Comparison of ENCODE assay signal across 16 cellular contexts in the genomic region with DNA sequence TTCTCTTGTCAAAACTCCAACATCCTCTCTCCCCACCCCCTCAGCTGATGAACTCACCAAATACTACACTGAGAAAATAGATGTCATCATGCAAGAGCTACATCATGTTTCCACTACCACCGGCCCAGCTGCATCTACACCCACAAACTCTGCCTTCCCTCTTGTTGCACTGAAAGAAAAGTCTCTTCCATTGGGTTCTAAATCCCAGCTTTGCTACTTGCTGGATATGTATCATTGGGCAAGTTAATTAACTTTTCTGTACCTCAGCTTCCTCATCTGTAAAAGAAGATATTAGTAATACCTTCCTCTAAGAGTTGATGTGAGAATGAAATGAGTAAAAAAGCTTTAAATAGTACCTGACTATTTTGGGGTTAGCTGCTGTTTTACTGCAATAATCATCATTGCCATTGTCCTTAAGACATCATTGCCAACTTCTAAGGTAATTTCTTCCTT.
DNase-seq lines count a peak whose midpoint lies in the region; ATAC-seq, FAIRE-seq and TF ChIP-seq lines count a peak whose summit lies in the region.
"Had no signal": no experiment of that assay in that cellular context is flagged by ENCODE, and none has a peak within 500 bp of the region (broad histone marks: within the 10 kb centered on the region; RNA-seq: fewer than 3 reads in every experiment).

No MANE protein-coding gene starts in this region.

- POLR2A ChIA-PET in activated naive CD8-positive, alpha-beta T cell treated with anti-CD3 and anti-CD28 coated beads, Interleukin-2, amount 10 ng/mL, durations not matched to agents 7 days and 5 days (lab: Charles Lee): no interaction called here
- POLR2A ChIA-PET in WTC11 (lab: Charles Lee): no interaction called here

- no peaks in the 10 kb centered on the region for H3K9me3 ChIP-seq in aorta (ENCODE audit: control insufficient read depth, low read length)
- no peaks in the 10 kb centered on the region for H3K9me3 ChIP-seq in spleen
- H3K9me3 ChIP-seq: body of pancreas, vagina had no signal

- TF ChIP-seq POLR2A in spleen (IDR thresholded peaks at IDR 0.05): no peak

- H3K4me3 ChIP-seq in GM12864 (ENCODE audit: low read depth, low read length) (no peak overlapping the region), aorta (ENCODE audit: low read length in 2 of 2) (no peak overlapping the region), spleen (no peak overlapping the region)
- H3K4me3 ChIP-seq: body of pancreas, vagina had no signal

- no peak overlapping the region for H3K27ac ChIP-seq in aorta (ENCODE audit: low read depth in 1 of 2, low read length in 2 of 2)
- H3K27ac ChIP-seq in spleen: no peak overlapping the region
- H3K27ac ChIP-seq: body of pancreas, vagina had no signal

- peak; percentile 71 for ATAC-seq in GM19372 (IDR thresholded peaks at IDR 0.05; ENCODE audit: low read depth, unreplicated experiment)
- peak; percentile 71 for ATAC-seq in HG03060 (IDR thresholded peaks at IDR 0.05; ENCODE audit: low read depth, unreplicated experiment)
- ATAC-seq in activated naive CD8-positive, alpha-beta T cell treated with anti-CD3 and anti-CD28 coated beads, Interleukin-2, amount 10 ng/mL, durations not matched to agents 7 days and 5 days (ENCODE audit: low read depth): peak; percentile 75
- ATAC-seq in aorta (ENCODE audit: low FRiP score): no peak
- ATAC-seq in WTC11: no peak
- ATAC-seq: body of pancreas; CD8-positive, alpha-beta T cell had no signal

- H3K27me3 ChIP-seq in aorta (ENCODE audit: control insufficient read depth in 1 of 2, insufficient read depth in 2 of 2, low read length in 1 of 2) (no peaks in the 10 kb centered on the region), spleen (replicated peaks in 1 of 7) (no peaks in the 10 kb centered on the region)
- H3K27me3 ChIP-seq: body of pancreas, vagina had no signal

- H3K36me3 Mint-ChIP-seq in activated naive CD8-positive, alpha-beta T cell treated with anti-CD3 and anti-CD28 coated beads, Interleukin-2, amount 10 ng/mL, durations not matched to agents 7 days and 5 days: peaks cover 13% of the 10 kb centered on the region
- H3K36me3 Mint-ChIP-seq in WTC11: no peaks in the 10 kb centered on the region

- H3K27me3 Mint-ChIP-seq in activated naive CD8-positive, alpha-beta T cell treated with anti-CD3 and anti-CD28 coated beads, Interleukin-2, amount 10 ng/mL, durations not matched to agents 7 days and 5 days: no peaks in the 10 kb centered on the region
- H3K27me3 Mint-ChIP-seq in WTC11 (ENCODE audit: low read depth): no peaks in the 10 kb centered on the region
- H3K27me3 Mint-ChIP-seq: memory B cell had no signal

- H3K36me3 ChIP-seq in aorta (ENCODE audit: control insufficient read depth in 1 of 2, insufficient read depth in 2 of 2, low read length in 1 of 2) (peaks cover 0 to 4% of the 10 kb centered on the region in 2 donors), spleen (peaks cover 0 to 62% (median 29%) of the 10 kb centered on the region in 6 donors)

- TF ChIP-seq CTCF in GM12864 (IDR thresholded peaks at IDR 0.05; ENCODE audit: low read depth, low read length, missing control alignments) (no peak), spleen (IDR thresholded peaks at IDR 0.05 in 8 of 11, conservative IDR thresholded peaks at IDR 0.05 in 3 of 11) (no peak), WTC11 (IDR thresholded peaks at IDR 0.05) (no peak)

- H3K9me3 Mint-ChIP-seq in activated naive CD8-positive, alpha-beta T cell treated with anti-CD3 and anti-CD28 coated beads, Interleukin-2, amount 10 ng/mL, durations not matched to agents 7 days and 5 days: no peaks in the 10 kb centered on the region
- H3K9me3 Mint-ChIP-seq in WTC11: no peaks in the 10 kb centered on the region
- H3K9me3 Mint-ChIP-seq: CD8-positive, alpha-beta T cell; H9; memory B cell had no signal

- no peak overlapping the region for H3K27ac Mint-ChIP-seq in activated naive CD8-positive, alpha-beta T cell treated with anti-CD3 and anti-CD28 coated beads, Interleukin-2, amount 10 ng/mL, durations not matched to agents 7 days and 5 days
- H3K27ac Mint-ChIP-seq in WTC11: no peak overlapping the region
- H3K27ac Mint-ChIP-seq: CD8-positive, alpha-beta T cell; H9; memory B cell had no signal

- 54 to 62% methylated on average over 1 of the region's 1 CpG for WGBS in aorta, 2 donors
- WGBS in spleen, 5 donors: 72 to 83% (median 75%) methylated on average over 1 of the region's 1 CpG

- FAIRE-seq in HTR-8/SVneo (lab: Jason Lieb, UNC): no peak
- FAIRE-seq: small intestine had no signal

- peaks cover 0 to 3% of the 10 kb centered on the region in 2 donors for H3K4me1 ChIP-seq in aorta (ENCODE audit: control insufficient read depth in 1 of 2, insufficient read depth in 2 of 2, low read length in 2 of 2)
- peaks cover 0 to 17% (median 0%) of the 10 kb centered on the region in 6 donors for H3K4me1 ChIP-seq in spleen
- H3K4me1 ChIP-seq: body of pancreas had no signal

- no peak overlapping the region for H3K4me3 Mint-ChIP-seq in activated naive CD8-positive, alpha-beta T cell treated with anti-CD3 and anti-CD28 coated beads, Interleukin-2, amount 10 ng/mL, durations not matched to agents 7 days and 5 days
- no peak overlapping the region for H3K4me3 Mint-ChIP-seq in WTC11
- H3K4me3 Mint-ChIP-seq: CD8-positive, alpha-beta T cell; H9; memory B cell had no signal

- CTCF ChIA-PET in WTC11 (lab: Charles Lee): interaction anchor here (1.4 kb wide), 1 partner anchor 9 kb away, joined by 3 read pairs; no protein-coding TSS in a partner anchor

- H3K4me1 Mint-ChIP-seq in activated naive CD8-positive, alpha-beta T cell treated with anti-CD3 and anti-CD28 coated beads, Interleukin-2, amount 10 ng/mL, durations not matched to agents 7 days and 5 days: peaks cover 16% of the 10 kb centered on the region
- no peaks in the 10 kb centered on the region for H3K4me1 Mint-ChIP-seq in WTC11
- H3K4me1 Mint-ChIP-seq: memory B cell had no signal

- intact Hi-C loops in aorta (cut with DNase I): no loop called here
- intact Hi-C loops in spleen (cut with DNase I; ENCODE audit: low total_unique reads): no loop called here

- DNase-seq in GM12864 (ENCODE audit: low read depth) (peak; percentile 16), aorta (no peak), spleen (no peak), HTR-8/SVneo (ENCODE audit: insufficient read length, low spot score) (no peak), WTC11 (ENCODE audit: low spot score) (no peak)
- DNase-seq in activated naive CD8-positive, alpha-beta T cell treated with anti-CD3 and anti-CD28 coated beads, Interleukin-2, amount 10 ng/mL, durations not matched to agents 7 days and 5 days: no peak
- DNase-seq: body of pancreas; CD8-positive, alpha-beta T cell; foreskin melanocyte; H9; NCI-H1694 treated with DMSO at 0.1 percent for 48 hours; small intestine had no signal

TF ChIP-seq in WTC11, 78 proteins besides CTCF, POLR2A, EP300 and RAD21 (continues in another document):
- TF ChIP-seq ZNF423 (CRISPR knock-in tag; IDR thresholded peaks at IDR 0.05) (no peak), ESRRA (CRISPR knock-in tag; IDR thresholded peaks at IDR 0.05; ENCODE audit: borderline replicate concordance) (no peak), RELA (CRISPR knock-in tag; IDR thresholded peaks at IDR 0.05; ENCODE audit: borderline replicate concordance) (no peak), FOXP1 (CRISPR knock-in tag; IDR thresholded peaks at IDR 0.05; ENCODE audit: borderline replicate concordance) (no peak), ELF4 (CRISPR knock-in tag; IDR thresholded peaks at IDR 0.05; ENCODE audit: low read depth) (no peak), ZNF396 (CRISPR knock-in tag; IDR thresholded peaks at IDR 0.05; ENCODE audit: borderline replicate concordance) (no peak), KAT7 (CRISPR knock-in tag; IDR thresholded peaks at IDR 0.05; ENCODE audit: borderline replicate concordance) (no peak), ZNF317 (CRISPR knock-in tag; IDR thresholded peaks at IDR 0.05; ENCODE audit: borderline replicate concordance, low read depth) (no peak)
- TF ChIP-seq, protein P1, sequence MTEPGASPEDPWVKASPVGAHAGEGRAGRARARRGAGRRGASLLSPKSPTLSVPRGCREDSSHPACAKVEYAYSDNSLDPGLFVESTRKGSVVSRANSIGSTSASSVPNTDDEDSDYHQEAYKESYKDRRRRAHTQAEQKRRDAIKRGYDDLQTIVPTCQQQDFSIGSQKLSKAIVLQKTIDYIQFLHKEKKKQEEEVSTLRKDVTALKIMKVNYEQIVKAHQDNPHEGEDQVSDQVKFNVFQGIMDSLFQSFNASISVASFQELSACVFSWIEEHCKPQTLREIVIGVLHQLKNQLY (CRISPR knock-in tag; IDR thresholded peaks at IDR 0.05): no peak
- TF ChIP-seq, protein P2, sequence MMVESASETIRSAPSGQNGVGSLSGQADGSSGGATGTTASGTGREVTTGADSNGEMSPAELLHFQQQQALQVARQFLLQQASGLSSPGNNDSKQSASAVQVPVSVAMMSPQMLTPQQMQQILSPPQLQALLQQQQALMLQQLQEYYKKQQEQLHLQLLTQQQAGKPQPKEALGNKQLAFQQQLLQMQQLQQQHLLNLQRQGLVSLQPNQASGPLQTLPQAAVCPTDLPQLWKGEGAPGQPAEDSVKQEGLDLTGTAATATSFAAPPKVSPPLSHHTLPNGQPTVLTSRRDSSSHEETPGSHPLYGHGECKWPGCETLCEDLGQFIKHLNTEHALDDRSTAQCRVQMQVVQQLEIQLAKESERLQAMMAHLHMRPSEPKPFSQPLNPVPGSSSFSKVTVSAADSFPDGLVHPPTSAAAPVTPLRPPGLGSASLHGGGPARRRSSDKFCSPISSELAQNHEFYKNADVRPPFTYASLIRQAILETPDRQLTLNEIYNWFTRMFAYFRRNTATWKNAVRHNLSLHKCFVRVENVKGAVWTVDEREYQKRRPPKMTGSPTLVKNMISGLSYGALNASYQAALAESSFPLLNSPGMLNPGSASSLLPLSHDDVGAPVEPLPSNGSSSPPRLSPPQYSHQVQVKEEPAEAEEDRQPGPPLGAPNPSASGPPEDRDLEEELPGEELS (CRISPR knock-in tag; IDR thresholded peaks at IDR 0.05): no peak
- TF ChIP-seq, protein P3, sequence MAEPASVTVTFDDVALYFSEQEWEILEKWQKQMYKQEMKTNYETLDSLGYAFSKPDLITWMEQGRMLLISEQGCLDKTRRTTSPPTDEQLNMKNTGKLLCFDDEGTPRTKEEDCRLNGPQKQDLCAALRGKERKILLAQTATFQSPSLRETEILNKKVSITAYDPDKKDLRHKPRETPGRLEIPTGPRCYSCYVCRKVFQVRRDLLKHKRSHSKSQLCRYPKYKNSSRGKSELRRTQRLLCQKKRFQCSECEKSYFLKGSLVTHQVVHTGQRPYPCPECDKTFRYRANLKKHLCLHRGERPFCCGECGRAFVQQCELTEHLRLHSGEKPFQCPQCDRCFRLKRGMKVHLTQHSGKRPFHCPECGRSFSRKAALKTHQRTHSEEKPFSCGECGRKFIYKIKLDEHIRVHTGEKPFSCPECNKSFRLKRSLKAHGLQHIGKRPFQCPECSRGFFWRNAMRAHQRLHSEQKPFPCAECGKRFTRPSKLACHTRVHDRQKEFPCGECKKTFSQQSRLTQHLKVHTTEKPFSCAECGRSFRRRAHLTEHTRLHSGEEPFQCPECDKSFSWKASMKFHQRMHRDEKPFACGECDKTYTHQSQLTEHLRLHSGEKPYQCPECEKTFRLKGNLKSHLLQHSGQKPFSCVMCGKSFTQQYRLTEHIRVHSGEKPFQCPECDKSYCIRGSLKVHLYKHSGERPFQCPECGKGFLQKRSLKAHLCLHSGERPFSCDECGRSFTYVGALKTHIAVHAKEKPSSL (CRISPR knock-in tag; conservative IDR thresholded peaks at IDR 0.05): no peak

Comparison
In these comparisons a context has a peak if more than half of its experiments do, and no peak if none do; other contexts are left out.
1. ATAC-seq: peak in GM19372 (single experiment), HG03060 (single experiment) and activated naive CD8-positive, alpha-beta T cell treated with anti-CD3 and anti-CD28 coated beads, Interleukin-2, amount 10 ng/mL, durations not matched to agents 7 days and 5 days (single experiment); none in aorta (single experiment) and WTC11 (single experiment).